In the genomic region with DNA sequence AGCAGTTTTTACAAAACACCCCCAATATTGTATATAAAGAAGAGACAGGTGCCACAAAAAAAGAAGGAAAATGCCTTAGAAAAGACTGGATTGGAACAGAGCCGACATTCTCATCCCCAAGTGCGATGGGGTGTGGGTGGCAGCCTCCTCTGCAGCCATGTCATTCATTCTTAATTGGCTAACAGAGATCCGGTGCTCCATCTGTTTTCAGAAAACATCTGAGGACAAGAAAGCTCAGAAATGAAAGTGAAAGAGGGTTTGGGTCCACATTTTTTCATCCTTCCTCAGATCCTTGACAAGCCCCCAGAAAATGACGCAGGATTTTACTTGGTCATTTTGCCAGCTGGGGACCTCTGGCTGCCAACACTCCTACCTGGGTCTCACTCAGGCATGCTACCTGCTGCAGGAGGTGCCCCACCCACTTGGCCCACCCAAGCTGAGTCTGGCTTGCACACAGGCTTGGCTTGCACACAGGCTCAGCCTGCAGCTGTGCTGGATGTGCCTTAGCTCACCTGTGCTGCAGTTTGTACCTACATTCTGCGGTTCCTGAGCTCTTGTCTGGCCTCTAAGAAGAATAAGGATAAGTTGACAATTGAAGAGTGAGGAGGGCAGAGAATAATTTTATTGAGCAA, we compare ENCODE assay signal across 1 cellular context.
TF ChIP-seq lines count a peak whose summit lies in the region.

No MANE protein-coding gene starts in this region.

TF ChIP-seq in K562, 482 proteins besides CTCF, POLR2A, EP300 and RAD21 (continued from another document):
- TF ChIP-seq HDAC6 (IDR thresholded peaks at IDR 0.05; ENCODE audit: low read depth, low read length) (no peak), SRSF3 (IDR thresholded peaks at IDR 0.05; ENCODE audit: insufficient read depth, low read length) (no peak), ETV6 (IDR thresholded peaks at IDR 0.05; ENCODE audit: borderline replicate concordance in 1 of 2, low read depth in 2 of 2, low read length in 1 of 2) (no peak), ETV6 (CRISPR knock-in tag; IDR thresholded peaks at IDR 0.05; ENCODE audit: borderline replicate concordance) (no peak)
